7 cellular contexts compared by ENCODE assay signal in genomic region chr4:92657695-92658094, GRCh38.
"Had no signal": no experiment of that assay in that cellular context is flagged by ENCODE, and none has a peak within 500 bp of the region (broad histone marks: within the 10 kb centered on the region; RNA-seq: fewer than 3 reads in every experiment).

No MANE protein-coding gene starts in this region.

- DNase-seq: GM23248, GOT3, H7, HFFc6, KBM-7 had no signal

- H3K36me3 ChIP-seq: HAP-1 had no signal

- H3K4me1 ChIP-seq: HAP-1 had no signal

- H3K9me3 ChIP-seq: HAP-1 had no signal

- H3K4me3 ChIP-seq: GM23248, HAP-1 had no signal

- FAIRE-seq: HepG2 had no signal
